ENCODE assay signal across 1 cellular context in the genomic region with DNA sequence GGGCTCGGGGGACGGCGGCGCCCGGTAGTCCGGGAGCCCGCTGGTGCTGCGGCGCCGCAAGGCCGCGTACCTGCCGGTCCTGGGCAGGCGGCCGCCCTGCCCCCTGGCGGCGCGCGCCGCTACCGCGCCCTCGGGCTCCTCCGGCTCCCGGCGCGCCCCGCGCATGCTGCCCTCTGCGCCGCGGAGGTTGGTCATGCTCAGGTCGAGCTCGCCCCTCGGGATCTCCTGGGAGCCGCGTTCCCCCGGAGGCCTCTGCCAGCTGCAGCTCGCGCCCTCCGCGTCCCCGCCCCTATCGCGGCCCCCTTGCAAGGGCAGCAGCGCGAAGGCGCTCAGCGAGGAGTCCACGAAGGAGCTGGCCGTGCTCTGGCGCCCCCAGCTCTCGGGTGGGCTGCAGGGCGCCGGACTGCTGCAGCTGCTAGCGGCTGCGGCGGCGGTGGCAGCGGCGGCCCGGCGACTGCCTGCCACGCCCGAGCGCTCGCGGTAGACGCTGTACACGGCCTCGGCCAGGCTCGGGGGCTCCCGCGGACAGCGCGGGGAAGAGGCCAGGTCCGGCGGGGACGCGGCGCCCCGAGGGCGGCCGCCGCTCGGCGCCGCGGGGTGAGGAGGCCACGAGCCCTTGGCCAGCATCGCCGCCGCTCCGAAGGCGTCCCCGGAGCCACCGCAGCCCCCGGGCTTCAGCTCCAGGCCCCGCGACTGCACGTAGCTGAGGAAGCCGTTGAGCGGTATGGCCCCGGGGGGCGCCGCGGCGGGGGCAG.
A peak's percentile ranks its signal among the peaks of the same experiment; 100 is the strongest.
TF ChIP-seq lines count a peak whose summit lies in the region.

No MANE protein-coding gene starts in this region.

TF ChIP-seq in HepG2, 621 proteins besides CTCF, POLR2A, EP300 and RAD21 (continued from another document and continues in another):
- TF ChIP-seq, protein P1, sequence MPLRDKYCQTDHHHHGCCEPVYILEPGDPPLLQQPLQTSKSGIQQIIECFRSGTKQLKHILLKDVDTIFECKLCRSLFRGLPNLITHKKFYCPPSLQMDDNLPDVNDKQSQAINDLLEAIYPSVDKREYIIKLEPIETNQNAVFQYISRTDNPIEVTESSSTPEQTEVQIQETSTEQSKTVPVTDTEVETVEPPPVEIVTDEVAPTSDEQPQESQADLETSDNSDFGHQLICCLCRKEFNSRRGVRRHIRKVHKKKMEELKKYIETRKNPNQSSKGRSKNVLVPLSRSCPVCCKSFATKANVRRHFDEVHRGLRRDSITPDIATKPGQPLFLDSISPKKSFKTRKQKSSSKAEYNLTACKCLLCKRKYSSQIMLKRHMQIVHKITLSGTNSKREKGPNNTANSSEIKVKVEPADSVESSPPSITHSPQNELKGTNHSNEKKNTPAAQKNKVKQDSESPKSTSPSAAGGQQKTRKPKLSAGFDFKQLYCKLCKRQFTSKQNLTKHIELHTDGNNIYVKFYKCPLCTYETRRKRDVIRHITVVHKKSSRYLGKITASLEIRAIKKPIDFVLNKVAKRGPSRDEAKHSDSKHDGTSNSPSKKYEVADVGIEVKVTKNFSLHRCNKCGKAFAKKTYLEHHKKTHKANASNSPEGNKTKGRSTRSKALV (CRISPR knock-in tag; IDR thresholded peaks at IDR 0.05) = peak; percentile 61; the same call in 1 of the 2 replicates
- TF ChIP-seq ZSCAN31 (CRISPR knock-in tag; IDR thresholded peaks at IDR 0.05; ENCODE audit: low read depth) = 0 out of 2 replicates have a peak, but pooled peaks have one; percentile 75
- TF ChIP-seq, protein P2, sequence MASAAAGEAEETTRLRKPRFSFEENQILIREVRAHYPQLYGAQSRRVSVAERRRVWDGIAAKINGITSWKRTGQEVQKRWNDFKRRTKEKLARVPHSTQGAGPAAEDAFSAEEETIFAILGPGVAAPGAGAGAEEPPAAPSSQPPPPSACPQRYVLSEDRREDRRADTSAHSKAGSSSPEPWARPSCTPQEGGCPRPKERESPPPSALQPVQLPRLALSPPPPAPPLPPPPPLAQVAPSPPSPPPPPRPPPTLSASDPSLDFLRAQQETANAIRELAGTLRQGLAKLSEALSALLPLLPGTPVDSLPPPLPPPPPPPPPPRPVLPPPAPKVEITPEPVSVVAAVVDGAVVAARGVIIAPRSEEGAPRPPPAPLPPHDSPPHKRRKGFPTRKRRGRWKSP (CRISPR knock-in tag; IDR thresholded peaks at IDR 0.05) = 0 out of 2 replicates have a peak, but pooled peaks have one; percentile 40
- TF ChIP-seq NFKB2 (CRISPR knock-in tag; IDR thresholded peaks at IDR 0.05; ENCODE audit: borderline replicate concordance) = peak; percentile 46; the same call in 1 of the 2 replicates
- TF ChIP-seq, protein P3, sequence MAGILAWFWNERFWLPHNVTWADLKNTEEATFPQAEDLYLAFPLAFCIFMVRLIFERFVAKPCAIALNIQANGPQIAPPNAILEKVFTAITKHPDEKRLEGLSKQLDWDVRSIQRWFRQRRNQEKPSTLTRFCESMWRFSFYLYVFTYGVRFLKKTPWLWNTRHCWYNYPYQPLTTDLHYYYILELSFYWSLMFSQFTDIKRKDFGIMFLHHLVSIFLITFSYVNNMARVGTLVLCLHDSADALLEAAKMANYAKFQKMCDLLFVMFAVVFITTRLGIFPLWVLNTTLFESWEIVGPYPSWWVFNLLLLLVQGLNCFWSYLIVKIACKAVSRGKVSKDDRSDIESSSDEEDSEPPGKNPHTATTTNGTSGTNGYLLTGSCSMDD (CRISPR knock-in tag; IDR thresholded peaks at IDR 0.05) = no peak
- peak; percentile 71; the same call in 1 of the 2 replicates for TF ChIP-seq EED (CRISPR knock-in tag; IDR thresholded peaks at IDR 0.05)
- no peak for TF ChIP-seq MLLT10 (CRISPR knock-in tag; IDR thresholded peaks at IDR 0.05)
- no peak for TF ChIP-seq ZFAT (CRISPR knock-in tag; conservative IDR thresholded peaks at IDR 0.05)
- TF ChIP-seq KDM2A (CRISPR knock-in tag; IDR thresholded peaks at IDR 0.05; ENCODE audit: borderline replicate concordance, low read depth) = peak; percentile 30; the same call in 1 of the 2 replicates
- TF ChIP-seq HOXD1 (CRISPR knock-in tag; IDR thresholded peaks at IDR 0.05) = no peak
- TF ChIP-seq, protein P4, sequence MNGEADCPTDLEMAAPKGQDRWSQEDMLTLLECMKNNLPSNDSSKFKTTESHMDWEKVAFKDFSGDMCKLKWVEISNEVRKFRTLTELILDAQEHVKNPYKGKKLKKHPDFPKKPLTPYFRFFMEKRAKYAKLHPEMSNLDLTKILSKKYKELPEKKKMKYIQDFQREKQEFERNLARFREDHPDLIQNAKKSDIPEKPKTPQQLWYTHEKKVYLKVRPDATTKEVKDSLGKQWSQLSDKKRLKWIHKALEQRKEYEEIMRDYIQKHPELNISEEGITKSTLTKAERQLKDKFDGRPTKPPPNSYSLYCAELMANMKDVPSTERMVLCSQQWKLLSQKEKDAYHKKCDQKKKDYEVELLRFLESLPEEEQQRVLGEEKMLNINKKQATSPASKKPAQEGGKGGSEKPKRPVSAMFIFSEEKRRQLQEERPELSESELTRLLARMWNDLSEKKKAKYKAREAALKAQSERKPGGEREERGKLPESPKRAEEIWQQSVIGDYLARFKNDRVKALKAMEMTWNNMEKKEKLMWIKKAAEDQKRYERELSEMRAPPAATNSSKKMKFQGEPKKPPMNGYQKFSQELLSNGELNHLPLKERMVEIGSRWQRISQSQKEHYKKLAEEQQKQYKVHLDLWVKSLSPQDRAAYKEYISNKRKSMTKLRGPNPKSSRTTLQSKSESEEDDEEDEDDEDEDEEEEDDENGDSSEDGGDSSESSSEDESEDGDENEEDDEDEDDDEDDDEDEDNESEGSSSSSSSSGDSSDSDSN (CRISPR knock-in tag; IDR thresholded peaks at IDR 0.05) = peak; percentile 44; the same call in 1 of the 2 replicates
- TF ChIP-seq SNRNP70 (IDR thresholded peaks at IDR 0.05; ENCODE audit: low read depth, low read length) = no peak
- 0 out of 2 replicates have a peak, but pooled peaks have one; percentile 21 for TF ChIP-seq ARNTL (CRISPR knock-in tag; IDR thresholded peaks at IDR 0.05)
- TF ChIP-seq BCL6 (CRISPR knock-in tag; IDR thresholded peaks at IDR 0.05) = 0 out of 2 replicates have a peak, but pooled peaks have one; percentile 22
- no peak for TF ChIP-seq ZNF773 (CRISPR knock-in tag; IDR thresholded peaks at IDR 0.05; ENCODE audit: borderline replicate concordance)
- peak; percentile 35 for TF ChIP-seq XRCC5 (optimal IDR thresholded peaks at IDR 0.05; ENCODE audit: low read length)
- TF ChIP-seq, protein P5, sequence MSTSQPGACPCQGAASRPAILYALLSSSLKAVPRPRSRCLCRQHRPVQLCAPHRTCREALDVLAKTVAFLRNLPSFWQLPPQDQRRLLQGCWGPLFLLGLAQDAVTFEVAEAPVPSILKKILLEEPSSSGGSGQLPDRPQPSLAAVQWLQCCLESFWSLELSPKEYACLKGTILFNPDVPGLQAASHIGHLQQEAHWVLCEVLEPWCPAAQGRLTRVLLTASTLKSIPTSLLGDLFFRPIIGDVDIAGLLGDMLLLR (CRISPR knock-in tag; IDR thresholded peaks at IDR 0.05) = peak; percentile 79; the same call in 1 of the 2 replicates
- TF ChIP-seq, protein P6, sequence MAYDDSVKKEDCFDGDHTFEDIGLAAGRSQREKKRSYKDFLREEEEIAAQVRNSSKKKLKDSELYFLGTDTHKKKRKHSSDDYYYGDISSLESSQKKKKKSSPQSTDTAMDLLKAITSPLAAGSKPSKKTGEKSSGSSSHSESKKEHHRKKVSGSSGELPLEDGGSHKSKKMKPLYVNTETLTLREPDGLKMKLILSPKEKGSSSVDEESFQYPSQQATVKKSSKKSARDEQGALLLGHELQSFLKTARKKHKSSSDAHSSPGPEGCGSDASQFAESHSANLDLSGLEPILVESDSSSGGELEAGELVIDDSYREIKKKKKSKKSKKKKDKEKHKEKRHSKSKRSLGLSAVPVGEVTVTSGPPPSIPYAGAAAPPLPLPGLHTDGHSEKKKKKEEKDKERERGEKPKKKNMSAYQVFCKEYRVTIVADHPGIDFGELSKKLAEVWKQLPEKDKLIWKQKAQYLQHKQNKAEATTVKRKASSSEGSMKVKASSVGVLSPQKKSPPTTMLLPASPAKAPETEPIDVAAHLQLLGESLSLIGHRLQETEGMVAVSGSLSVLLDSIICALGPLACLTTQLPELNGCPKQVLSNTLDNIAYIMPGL (CRISPR knock-in tag; IDR thresholded peaks at IDR 0.05; ENCODE audit: borderline replicate concordance in 1 of 2, low read depth in 1 of 2) = peak; percentile 50 to 69; a peak in 1 of 4 replicates
- TF ChIP-seq, protein P7, sequence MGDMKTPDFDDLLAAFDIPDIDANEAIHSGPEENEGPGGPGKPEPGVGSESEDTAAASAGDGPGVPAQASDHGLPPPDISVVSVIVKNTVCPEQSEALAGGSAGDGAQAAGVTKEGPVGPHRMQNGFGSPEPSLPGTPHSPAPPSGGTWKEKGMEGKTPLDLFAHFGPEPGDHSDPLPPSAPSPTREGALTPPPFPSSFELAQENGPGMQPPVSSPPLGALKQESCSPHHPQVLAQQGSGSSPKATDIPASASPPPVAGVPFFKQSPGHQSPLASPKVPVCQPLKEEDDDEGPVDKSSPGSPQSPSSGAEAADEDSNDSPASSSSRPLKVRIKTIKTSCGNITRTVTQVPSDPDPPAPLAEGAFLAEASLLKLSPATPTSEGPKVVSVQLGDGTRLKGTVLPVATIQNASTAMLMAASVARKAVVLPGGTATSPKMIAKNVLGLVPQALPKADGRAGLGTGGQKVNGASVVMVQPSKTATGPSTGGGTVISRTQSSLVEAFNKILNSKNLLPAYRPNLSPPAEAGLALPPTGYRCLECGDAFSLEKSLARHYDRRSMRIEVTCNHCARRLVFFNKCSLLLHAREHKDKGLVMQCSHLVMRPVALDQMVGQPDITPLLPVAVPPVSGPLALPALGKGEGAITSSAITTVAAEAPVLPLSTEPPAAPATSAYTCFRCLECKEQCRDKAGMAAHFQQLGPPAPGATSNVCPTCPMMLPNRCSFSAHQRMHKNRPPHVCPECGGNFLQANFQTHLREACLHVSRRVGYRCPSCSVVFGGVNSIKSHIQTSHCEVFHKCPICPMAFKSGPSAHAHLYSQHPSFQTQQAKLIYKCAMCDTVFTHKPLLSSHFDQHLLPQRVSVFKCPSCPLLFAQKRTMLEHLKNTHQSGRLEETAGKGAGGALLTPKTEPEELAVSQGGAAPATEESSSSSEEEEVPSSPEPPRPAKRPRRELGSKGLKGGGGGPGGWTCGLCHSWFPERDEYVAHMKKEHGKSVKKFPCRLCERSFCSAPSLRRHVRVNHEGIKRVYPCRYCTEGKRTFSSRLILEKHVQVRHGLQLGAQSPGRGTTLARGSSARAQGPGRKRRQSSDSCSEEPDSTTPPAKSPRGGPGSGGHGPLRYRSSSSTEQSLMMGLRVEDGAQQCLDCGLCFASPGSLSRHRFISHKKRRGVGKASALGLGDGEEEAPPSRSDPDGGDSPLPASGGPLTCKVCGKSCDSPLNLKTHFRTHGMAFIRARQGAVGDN (CRISPR knock-in tag; IDR thresholded peaks at IDR 0.05) = peak; percentile 83
- TF ChIP-seq ZNF674 (CRISPR knock-in tag; IDR thresholded peaks at IDR 0.05; ENCODE audit: low read depth) = 0 out of 2 replicates have a peak, but pooled peaks have one; percentile 66
- TF ChIP-seq SALL1 (CRISPR knock-in tag; IDR thresholded peaks at IDR 0.05) = peak; percentile 41; the same call in 1 of the 2 replicates
- TF ChIP-seq, protein P8, sequence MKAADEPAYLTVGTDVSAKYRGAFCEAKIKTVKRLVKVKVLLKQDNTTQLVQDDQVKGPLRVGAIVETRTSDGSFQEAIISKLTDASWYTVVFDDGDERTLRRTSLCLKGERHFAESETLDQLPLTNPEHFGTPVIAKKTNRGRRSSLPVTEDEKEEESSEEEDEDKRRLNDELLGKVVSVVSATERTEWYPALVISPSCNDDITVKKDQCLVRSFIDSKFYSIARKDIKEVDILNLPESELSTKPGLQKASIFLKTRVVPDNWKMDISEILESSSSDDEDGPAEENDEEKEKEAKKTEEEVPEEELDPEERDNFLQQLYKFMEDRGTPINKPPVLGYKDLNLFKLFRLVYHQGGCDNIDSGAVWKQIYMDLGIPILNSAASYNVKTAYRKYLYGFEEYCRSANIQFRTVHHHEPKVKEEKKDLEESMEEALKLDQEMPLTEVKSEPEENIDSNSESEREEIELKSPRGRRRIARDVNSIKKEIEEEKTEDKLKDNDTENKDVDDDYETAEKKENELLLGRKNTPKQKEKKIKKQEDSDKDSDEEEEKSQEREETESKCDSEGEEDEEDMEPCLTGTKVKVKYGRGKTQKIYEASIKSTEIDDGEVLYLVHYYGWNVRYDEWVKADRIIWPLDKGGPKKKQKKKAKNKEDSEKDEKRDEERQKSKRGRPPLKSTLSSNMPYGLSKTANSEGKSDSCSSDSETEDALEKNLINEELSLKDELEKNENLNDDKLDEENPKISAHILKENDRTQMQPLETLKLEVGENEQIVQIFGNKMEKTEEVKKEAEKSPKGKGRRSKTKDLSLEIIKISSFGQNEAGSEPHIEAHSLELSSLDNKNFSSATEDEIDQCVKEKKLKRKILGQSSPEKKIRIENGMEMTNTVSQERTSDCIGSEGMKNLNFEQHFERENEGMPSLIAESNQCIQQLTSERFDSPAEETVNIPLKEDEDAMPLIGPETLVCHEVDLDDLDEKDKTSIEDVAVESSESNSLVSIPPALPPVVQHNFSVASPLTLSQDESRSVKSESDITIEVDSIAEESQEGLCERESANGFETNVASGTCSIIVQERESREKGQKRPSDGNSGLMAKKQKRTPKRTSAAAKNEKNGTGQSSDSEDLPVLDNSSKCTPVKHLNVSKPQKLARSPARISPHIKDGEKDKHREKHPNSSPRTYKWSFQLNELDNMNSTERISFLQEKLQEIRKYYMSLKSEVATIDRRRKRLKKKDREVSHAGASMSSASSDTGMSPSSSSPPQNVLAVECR (CRISPR knock-in tag; IDR thresholded peaks at IDR 0.05; ENCODE audit: borderline replicate concordance) = peak; percentile 52; the same call in 1 of the 2 replicates
- TF ChIP-seq ATF7-NPFF (CRISPR knock-in tag; IDR thresholded peaks at IDR 0.05; ENCODE audit: low read depth) = 0 out of 2 replicates have a peak, but pooled peaks have one; percentile 37
- TF ChIP-seq ZNF777 (CRISPR knock-in tag; IDR thresholded peaks at IDR 0.05) = peak; percentile 96
- TF ChIP-seq ZNF567 (CRISPR knock-in tag; IDR thresholded peaks at IDR 0.05; ENCODE audit: borderline replicate concordance) = no peak
- TF ChIP-seq, protein P9, sequence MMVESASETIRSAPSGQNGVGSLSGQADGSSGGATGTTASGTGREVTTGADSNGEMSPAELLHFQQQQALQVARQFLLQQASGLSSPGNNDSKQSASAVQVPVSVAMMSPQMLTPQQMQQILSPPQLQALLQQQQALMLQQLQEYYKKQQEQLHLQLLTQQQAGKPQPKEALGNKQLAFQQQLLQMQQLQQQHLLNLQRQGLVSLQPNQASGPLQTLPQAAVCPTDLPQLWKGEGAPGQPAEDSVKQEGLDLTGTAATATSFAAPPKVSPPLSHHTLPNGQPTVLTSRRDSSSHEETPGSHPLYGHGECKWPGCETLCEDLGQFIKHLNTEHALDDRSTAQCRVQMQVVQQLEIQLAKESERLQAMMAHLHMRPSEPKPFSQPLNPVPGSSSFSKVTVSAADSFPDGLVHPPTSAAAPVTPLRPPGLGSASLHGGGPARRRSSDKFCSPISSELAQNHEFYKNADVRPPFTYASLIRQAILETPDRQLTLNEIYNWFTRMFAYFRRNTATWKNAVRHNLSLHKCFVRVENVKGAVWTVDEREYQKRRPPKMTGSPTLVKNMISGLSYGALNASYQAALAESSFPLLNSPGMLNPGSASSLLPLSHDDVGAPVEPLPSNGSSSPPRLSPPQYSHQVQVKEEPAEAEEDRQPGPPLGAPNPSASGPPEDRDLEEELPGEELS (CRISPR knock-in tag; IDR thresholded peaks at IDR 0.05) = no peak
- 0 out of 2 replicates have a peak, but pooled peaks have one; percentile 27 for TF ChIP-seq RBFOX2 (IDR thresholded peaks at IDR 0.05; ENCODE audit: low read depth, low read length)
- TF ChIP-seq SAFB2 (CRISPR knock-in tag; IDR thresholded peaks at IDR 0.05; ENCODE audit: borderline replicate concordance, low read depth) = 0 out of 2 replicates have a peak, but pooled peaks have one; percentile 39
- 0 out of 2 replicates have a peak, but pooled peaks have one; percentile 51 for TF ChIP-seq ZSCAN21 (CRISPR knock-in tag; IDR thresholded peaks at IDR 0.05; ENCODE audit: borderline replicate concordance)
- 0 out of 2 replicates have a peak, but pooled peaks have one; percentile 17 for TF ChIP-seq ZNF138 (CRISPR knock-in tag; IDR thresholded peaks at IDR 0.05; ENCODE audit: low read depth)
- peak; percentile 51; the same call in 1 of the 2 replicates for TF ChIP-seq ZBTB7A (CRISPR knock-in tag; IDR thresholded peaks at IDR 0.05)
- peak; percentile 58; the same call in 1 of the 2 replicates for TF ChIP-seq KDM5B (CRISPR knock-in tag; IDR thresholded peaks at IDR 0.05; ENCODE audit: borderline replicate concordance)
